In genomic region chr5:126852104-126852531, GRCh38 we compare ENCODE assay signal across 10 cellular contexts.
DNase-seq lines count a peak whose midpoint lies in the region; ATAC-seq and TF ChIP-seq lines count a peak whose summit lies in the region.
"Had no signal": no experiment of that assay in that cellular context is flagged by ENCODE, and none has a peak within 500 bp of the region (broad histone marks: within the 10 kb centered on the region; RNA-seq: fewer than 3 reads in every experiment).

No MANE protein-coding gene starts in this region.

- peak; percentile 71 for ATAC-seq in HG03103 (IDR thresholded peaks at IDR 0.05; ENCODE audit: low read depth, unreplicated experiment)

- no peak overlapping the region for H3K4me3 ChIP-seq in choroid plexus epithelial cell (ENCODE audit: low read depth, low read length)
- H3K4me3 ChIP-seq in skin epidermis: no peak overlapping the region
- H3K4me3 ChIP-seq: lung had no signal

- peak overlapping the region; percentile 88 for H3K27ac Mint-ChIP-seq in activated T-cell treated with anti-CD3 and anti-CD28 coated beads, Interleukin-2, amount 50 U/mL, for 24 hours

- DNase-seq in activated T-cell treated with anti-CD3 and anti-CD28 coated beads, Interleukin-2, amount 50 U/mL, for 24 hours: no peak
- DNase-seq in activated T-cell treated with anti-CD3 and anti-CD28 coated beads for 4 hours: no peak
- peak; percentile 41 for DNase-seq in choroid plexus epithelial cell (ENCODE audit: low read depth)
- no peak for DNase-seq in germinal center (ENCODE audit: low spot score)
- no peak for DNase-seq in SHP77 (lab: John Stamatoyannopoulos, UW)
- no peak for DNase-seq in dedifferentiated amniotic fluid mesenchymal stem cell (ENCODE audit: extremely low spot score)

- H3K4me1 Mint-ChIP-seq in activated T-cell treated with anti-CD3 and anti-CD28 coated beads, Interleukin-2, amount 50 U/mL, for 24 hours (ENCODE audit: low read depth): peaks cover 52% of the 10 kb centered on the region

- no peaks in the 10 kb centered on the region for H3K9me3 Mint-ChIP-seq in activated T-cell treated with anti-CD3 and anti-CD28 coated beads, Interleukin-2, amount 50 U/mL, for 24 hours

- H3K36me3 Mint-ChIP-seq in activated T-cell treated with anti-CD3 and anti-CD28 coated beads, Interleukin-2, amount 50 U/mL, for 24 hours (ENCODE audit: low read depth): peaks cover 27% of the 10 kb centered on the region

- no peaks in the 10 kb centered on the region for H3K27me3 Mint-ChIP-seq in activated T-cell treated with anti-CD3 and anti-CD28 coated beads, Interleukin-2, amount 50 U/mL, for 24 hours

- H3K27ac ChIP-seq in skin epidermis: peak overlapping the region in 13 of 21 experiments; percentile 7 to 80 (median 69)
- H3K27ac ChIP-seq: C4-2B had no signal

- H3K4me3 Mint-ChIP-seq in activated T-cell treated with anti-CD3 and anti-CD28 coated beads, Interleukin-2, amount 50 U/mL, for 24 hours: no peak overlapping the region

- TF ChIP-seq CTCF in choroid plexus epithelial cell (conservative IDR thresholded peaks at IDR 0.05; ENCODE audit: low read depth, low read length): no peak
